In genomic region chr19:277581-278165, GRCh38 we compare ENCODE assay signal across 1 cellular context.
TF ChIP-seq lines count a peak whose summit lies in the region.

No MANE protein-coding gene starts in this region.

TF ChIP-seq in SK-N-SH treated with all-trans-retinoic acid at 6 μM for 48 hours, 23 proteins besides CTCF, POLR2A, EP300 and RAD21 (continued from another document):
- TF ChIP-seq PATZ1 (CRISPR knock-in tag; IDR thresholded peaks at IDR 0.05; ENCODE audit: borderline replicate concordance), result no peak
- TF ChIP-seq ZFP30 (CRISPR knock-in tag; IDR thresholded peaks at IDR 0.05), result no peak
- no peak for TF ChIP-seq ZNF8 (CRISPR knock-in tag; IDR thresholded peaks at IDR 0.05)
- no peak for TF ChIP-seq OSR1 (CRISPR knock-in tag; IDR thresholded peaks at IDR 0.05)
- no peak for TF ChIP-seq CSDC2 (CRISPR knock-in tag; IDR thresholded peaks at IDR 0.05)
- no peak for TF ChIP-seq TOX (CRISPR knock-in tag; IDR thresholded peaks at IDR 0.05; ENCODE audit: borderline replicate concordance)
- no peak for TF ChIP-seq TSHZ2 (CRISPR knock-in tag; IDR thresholded peaks at IDR 0.05)
- TF ChIP-seq, protein P1, sequence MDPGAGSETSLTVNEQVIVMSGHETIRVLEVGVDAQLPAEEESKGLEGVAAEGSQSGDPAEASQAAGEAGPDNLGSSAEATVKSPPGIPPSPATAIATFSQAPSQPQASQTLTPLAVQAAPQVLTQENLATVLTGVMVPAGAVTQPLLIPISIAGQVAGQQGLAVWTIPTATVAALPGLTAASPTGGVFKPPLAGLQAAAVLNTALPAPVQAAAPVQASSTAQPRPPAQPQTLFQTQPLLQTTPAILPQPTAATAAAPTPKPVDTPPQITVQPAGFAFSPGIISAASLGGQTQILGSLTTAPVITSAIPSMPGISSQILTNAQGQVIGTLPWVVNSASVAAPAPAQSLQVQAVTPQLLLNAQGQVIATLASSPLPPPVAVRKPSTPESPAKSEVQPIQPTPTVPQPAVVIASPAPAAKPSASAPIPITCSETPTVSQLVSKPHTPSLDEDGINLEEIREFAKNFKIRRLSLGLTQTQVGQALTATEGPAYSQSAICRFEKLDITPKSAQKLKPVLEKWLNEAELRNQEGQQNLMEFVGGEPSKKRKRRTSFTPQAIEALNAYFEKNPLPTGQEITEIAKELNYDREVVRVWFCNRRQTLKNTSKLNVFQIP (CRISPR knock-in tag; IDR thresholded peaks at IDR 0.05; ENCODE audit: borderline replicate concordance, low read depth), result no peak
- no peak for TF ChIP-seq SNAI2 (CRISPR knock-in tag; IDR thresholded peaks at IDR 0.05)
- TF ChIP-seq ESRRG (CRISPR knock-in tag; IDR thresholded peaks at IDR 0.05), result no peak
- TF ChIP-seq ZFP3 (CRISPR knock-in tag; IDR thresholded peaks at IDR 0.05), result no peak
- TF ChIP-seq PPARA (CRISPR knock-in tag; IDR thresholded peaks at IDR 0.05; ENCODE audit: borderline replicate concordance), result no peak
- no peak for TF ChIP-seq CSRNP3 (CRISPR knock-in tag; IDR thresholded peaks at IDR 0.05)
